ENCODE assay signal across 8 cellular contexts in genomic region chr4:152938237-152938969, GRCh38. TPM values are rescaled to one million over a fixed set of nuclear protein-coding genes. Genes with fewer than 3 reads are reported as not detected.
DNase-seq lines count a peak whose midpoint lies in the region; ATAC-seq and TF ChIP-seq lines count a peak whose summit lies in the region.

No MANE protein-coding gene starts in this region.

- H3K4me3 Mint-ChIP-seq in effector memory CD8-positive, alpha-beta T cell = peak overlapping the region; percentile 75 to 81

- no peak overlapping the region for H3K4me2 ChIP-seq in neural cell (ENCODE audit: low read length)

- H3K9me2 ChIP-seq in neural cell (ENCODE audit: insufficient read depth, low read length) = no peaks in the 10 kb centered on the region

- ATAC-seq in effector memory CD8-positive, alpha-beta T cell (replicated peaks) = no peak
- ATAC-seq in GM21515 (IDR thresholded peaks at IDR 0.05; ENCODE audit: unreplicated experiment) = no peak
- ATAC-seq in GM21786 (IDR thresholded peaks at IDR 0.05; ENCODE audit: unreplicated experiment) = no peak

- no peak for TF ChIP-seq RAD21 in neural cell (conservative IDR thresholded peaks at IDR 0.05)

- no peaks in the 10 kb centered on the region for H3K36me3 Mint-ChIP-seq in effector memory CD8-positive, alpha-beta T cell (ENCODE audit: insufficient read depth)

- DNase-seq in M059J (ENCODE audit: low read depth) (peak; percentile 5), inferior parietal cortex (ENCODE audit: extremely low spot score) (no peak)
- no peak for DNase-seq in effector memory CD8-positive, alpha-beta T cell
- DNase-seq in stimulated activated CD4-positive, alpha-beta T cell treated with anti-CD3 and anti-CD28 coated beads, Interleukin-1b, Interleukin-23, amount 100 ng/mL, for 48 hours = no peak

- TF ChIP-seq CTCF in C4-2B (conservative IDR thresholded peaks at IDR 0.05) = no peak
- TF ChIP-seq CTCF in neural cell (IDR thresholded peaks at IDR 0.05; ENCODE audit: poor library complexity, severe bottlenecking) = no peak

- peaks cover 14 to 18% of the 10 kb centered on the region in 2 donors for H3K4me1 Mint-ChIP-seq in effector memory CD8-positive, alpha-beta T cell (ENCODE audit: low read depth in 2 of 2)

- no peak overlapping the region for H3K9ac ChIP-seq in neural cell (ENCODE audit: low read length)

- H3K9me3 ChIP-seq in neural cell (ENCODE audit: low read length) = no peaks in the 10 kb centered on the region

- no peak for TF ChIP-seq EP300 in neural cell (conservative IDR thresholded peaks at IDR 0.05; ENCODE audit: poor library complexity, severe bottlenecking)

- no peak overlapping the region for H2AFZ ChIP-seq in neural cell (ENCODE audit: low read depth, low read length)

- H3K9me3 Mint-ChIP-seq in effector memory CD8-positive, alpha-beta T cell = no peaks in the 10 kb centered on the region

- H3F3A ChIP-seq in neural cell (ENCODE audit: insufficient read depth, low read length, poor library complexity, severe bottlenecking) = no peaks in the 10 kb centered on the region

- H3K27ac Mint-ChIP-seq in effector memory CD8-positive, alpha-beta T cell = no peak overlapping the region

- no peaks in the 10 kb centered on the region for H3K36me3 ChIP-seq in neural cell (ENCODE audit: insufficient read depth, low read length)

- H3K27me3 ChIP-seq in neural cell (ENCODE audit: insufficient read depth, low read depth, low read length) = peaks cover 22% of the 10 kb centered on the region

- peaks cover 15% of the 10 kb centered on the region for H3K79me2 ChIP-seq in neural cell (replicated peaks; ENCODE audit: insufficient read depth, low read length)

- peaks cover 49 to 55% of the 10 kb centered on the region in 2 donors for H3K27me3 Mint-ChIP-seq in effector memory CD8-positive, alpha-beta T cell

- peaks cover 4% of the 10 kb centered on the region for H4K20me1 ChIP-seq in neural cell (ENCODE audit: insufficient read depth)

- H3K27ac ChIP-seq in C4-2B (peak overlapping the region; percentile 87), neural cell (ENCODE audit: low read length) (no peak overlapping the region)

- peak overlapping the region; percentile 82 for H3K4me3 ChIP-seq in neural cell (ENCODE audit: low read length)

TF ChIP-seq in neural cell, 6 proteins besides CTCF, POLR2A, EP300 and RAD21:
- TF ChIP-seq POLR2AphosphoS5 (IDR thresholded peaks at IDR 0.05) = no peak
- no peak for TF ChIP-seq REST (IDR thresholded peaks at IDR 0.05; ENCODE audit: borderline replicate concordance)
- TF ChIP-seq MXI1 (conservative IDR thresholded peaks at IDR 0.05; ENCODE audit: poor library complexity, severe bottlenecking) = no peak
- no peak for TF ChIP-seq SMC3 (conservative IDR thresholded peaks at IDR 0.05; ENCODE audit: poor library complexity)
- no peak for TF ChIP-seq EZH2 (IDR thresholded peaks at IDR 0.05; ENCODE audit: borderline replicate concordance, insufficient read depth, low read length, poor library complexity, severe bottlenecking)
- no peak for TF ChIP-seq TAF1 (IDR thresholded peaks at IDR 0.05; ENCODE audit: low read depth)

RNA-seq across cellular contexts. Expression of gene FHDC1, which starts 2.3 kb away (rescaled TPM):
- total RNA-seq in M059J (2014; rRNA removed; shearing (Covaris generic)) = 0.39 and 0.76 TPM in 2 replicates
- 10.1 and 11.4 TPM in 2 replicates for polyA plus RNA-seq in neural cell
- polyA minus RNA-seq in neural cell = 19.0 and 20.6 TPM in 2 replicates
